Comparison of ENCODE assay signal across 1 cellular context in the genomic region with DNA sequence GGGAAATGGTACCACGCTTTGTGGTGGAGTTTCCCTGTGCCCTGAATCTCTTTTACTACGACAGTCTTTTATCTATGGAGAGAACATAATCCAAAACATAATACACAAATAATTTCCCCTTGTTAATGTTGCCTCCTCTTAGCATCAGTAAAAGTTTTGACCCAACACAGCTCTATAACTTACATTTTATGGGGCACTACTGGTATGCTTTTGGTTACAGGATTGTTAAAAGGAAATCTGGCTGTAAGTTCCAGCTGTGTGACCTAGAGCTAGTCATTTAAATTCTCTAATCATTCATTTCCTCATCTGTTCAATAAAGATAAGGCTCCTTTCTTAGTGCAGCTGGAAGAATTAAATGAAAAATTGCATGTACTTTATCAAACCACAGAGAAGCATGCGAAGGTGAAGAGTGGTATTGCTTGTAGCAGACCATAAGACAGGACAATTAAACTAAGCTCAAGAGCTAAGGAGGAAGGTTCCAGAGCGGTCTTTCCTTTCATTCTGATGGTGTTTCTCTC.
TF ChIP-seq lines count a peak whose summit lies in the region.

No MANE protein-coding gene starts in this region.

TF ChIP-seq in K562, 482 proteins besides CTCF, POLR2A, EP300 and RAD21 (continued from another document and continues in another):
- TF ChIP-seq, protein P1, sequence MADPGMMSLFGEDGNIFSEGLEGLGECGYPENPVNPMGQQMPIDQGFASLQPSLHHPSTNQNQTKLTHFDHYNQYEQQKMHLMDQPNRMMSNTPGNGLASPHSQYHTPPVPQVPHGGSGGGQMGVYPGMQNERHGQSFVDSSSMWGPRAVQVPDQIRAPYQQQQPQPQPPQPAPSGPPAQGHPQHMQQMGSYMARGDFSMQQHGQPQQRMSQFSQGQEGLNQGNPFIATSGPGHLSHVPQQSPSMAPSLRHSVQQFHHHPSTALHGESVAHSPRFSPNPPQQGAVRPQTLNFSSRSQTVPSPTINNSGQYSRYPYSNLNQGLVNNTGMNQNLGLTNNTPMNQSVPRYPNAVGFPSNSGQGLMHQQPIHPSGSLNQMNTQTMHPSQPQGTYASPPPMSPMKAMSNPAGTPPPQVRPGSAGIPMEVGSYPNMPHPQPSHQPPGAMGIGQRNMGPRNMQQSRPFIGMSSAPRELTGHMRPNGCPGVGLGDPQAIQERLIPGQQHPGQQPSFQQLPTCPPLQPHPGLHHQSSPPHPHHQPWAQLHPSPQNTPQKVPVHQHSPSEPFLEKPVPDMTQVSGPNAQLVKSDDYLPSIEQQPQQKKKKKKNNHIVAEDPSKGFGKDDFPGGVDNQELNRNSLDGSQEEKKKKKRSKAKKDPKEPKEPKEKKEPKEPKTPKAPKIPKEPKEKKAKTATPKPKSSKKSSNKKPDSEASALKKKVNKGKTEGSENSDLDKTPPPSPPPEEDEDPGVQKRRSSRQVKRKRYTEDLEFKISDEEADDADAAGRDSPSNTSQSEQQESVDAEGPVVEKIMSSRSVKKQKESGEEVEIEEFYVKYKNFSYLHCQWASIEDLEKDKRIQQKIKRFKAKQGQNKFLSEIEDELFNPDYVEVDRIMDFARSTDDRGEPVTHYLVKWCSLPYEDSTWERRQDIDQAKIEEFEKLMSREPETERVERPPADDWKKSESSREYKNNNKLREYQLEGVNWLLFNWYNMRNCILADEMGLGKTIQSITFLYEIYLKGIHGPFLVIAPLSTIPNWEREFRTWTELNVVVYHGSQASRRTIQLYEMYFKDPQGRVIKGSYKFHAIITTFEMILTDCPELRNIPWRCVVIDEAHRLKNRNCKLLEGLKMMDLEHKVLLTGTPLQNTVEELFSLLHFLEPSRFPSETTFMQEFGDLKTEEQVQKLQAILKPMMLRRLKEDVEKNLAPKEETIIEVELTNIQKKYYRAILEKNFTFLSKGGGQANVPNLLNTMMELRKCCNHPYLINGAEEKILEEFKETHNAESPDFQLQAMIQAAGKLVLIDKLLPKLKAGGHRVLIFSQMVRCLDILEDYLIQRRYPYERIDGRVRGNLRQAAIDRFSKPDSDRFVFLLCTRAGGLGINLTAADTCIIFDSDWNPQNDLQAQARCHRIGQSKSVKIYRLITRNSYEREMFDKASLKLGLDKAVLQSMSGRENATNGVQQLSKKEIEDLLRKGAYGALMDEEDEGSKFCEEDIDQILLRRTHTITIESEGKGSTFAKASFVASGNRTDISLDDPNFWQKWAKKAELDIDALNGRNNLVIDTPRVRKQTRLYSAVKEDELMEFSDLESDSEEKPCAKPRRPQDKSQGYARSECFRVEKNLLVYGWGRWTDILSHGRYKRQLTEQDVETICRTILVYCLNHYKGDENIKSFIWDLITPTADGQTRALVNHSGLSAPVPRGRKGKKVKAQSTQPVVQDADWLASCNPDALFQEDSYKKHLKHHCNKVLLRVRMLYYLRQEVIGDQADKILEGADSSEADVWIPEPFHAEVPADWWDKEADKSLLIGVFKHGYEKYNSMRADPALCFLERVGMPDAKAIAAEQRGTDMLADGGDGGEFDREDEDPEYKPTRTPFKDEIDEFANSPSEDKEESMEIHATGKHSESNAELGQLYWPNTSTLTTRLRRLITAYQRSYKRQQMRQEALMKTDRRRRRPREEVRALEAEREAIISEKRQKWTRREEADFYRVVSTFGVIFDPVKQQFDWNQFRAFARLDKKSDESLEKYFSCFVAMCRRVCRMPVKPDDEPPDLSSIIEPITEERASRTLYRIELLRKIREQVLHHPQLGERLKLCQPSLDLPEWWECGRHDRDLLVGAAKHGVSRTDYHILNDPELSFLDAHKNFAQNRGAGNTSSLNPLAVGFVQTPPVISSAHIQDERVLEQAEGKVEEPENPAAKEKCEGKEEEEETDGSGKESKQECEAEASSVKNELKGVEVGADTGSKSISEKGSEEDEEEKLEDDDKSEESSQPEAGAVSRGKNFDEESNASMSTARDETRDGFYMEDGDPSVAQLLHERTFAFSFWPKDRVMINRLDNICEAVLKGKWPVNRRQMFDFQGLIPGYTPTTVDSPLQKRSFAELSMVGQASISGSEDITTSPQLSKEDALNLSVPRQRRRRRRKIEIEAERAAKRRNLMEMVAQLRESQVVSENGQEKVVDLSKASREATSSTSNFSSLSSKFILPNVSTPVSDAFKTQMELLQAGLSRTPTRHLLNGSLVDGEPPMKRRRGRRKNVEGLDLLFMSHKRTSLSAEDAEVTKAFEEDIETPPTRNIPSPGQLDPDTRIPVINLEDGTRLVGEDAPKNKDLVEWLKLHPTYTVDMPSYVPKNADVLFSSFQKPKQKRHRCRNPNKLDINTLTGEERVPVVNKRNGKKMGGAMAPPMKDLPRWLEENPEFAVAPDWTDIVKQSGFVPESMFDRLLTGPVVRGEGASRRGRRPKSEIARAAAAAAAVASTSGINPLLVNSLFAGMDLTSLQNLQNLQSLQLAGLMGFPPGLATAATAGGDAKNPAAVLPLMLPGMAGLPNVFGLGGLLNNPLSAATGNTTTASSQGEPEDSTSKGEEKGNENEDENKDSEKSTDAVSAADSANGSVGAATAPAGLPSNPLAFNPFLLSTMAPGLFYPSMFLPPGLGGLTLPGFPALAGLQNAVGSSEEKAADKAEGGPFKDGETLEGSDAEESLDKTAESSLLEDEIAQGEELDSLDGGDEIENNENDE (IDR thresholded peaks at IDR 0.05; ENCODE audit: low read depth, low read length) = no peak
- TF ChIP-seq SIRT6 (IDR thresholded peaks at IDR 0.05; ENCODE audit: low read depth, low read length) (no peak), CBFA2T3 (IDR thresholded peaks at IDR 0.05) (peak; percentile 72), SMARCA5 (IDR thresholded peaks at IDR 0.05) (no peak), MTA2 (IDR thresholded peaks at IDR 0.05; ENCODE audit: low read depth) (no peak), CHD2 (IDR thresholded peaks at IDR 0.05; ENCODE audit: low read depth, low read length) (no peak), NFRKB (IDR thresholded peaks at IDR 0.05; ENCODE audit: low read depth) (no peak), FOXA3 (CRISPR knock-in tag; conservative IDR thresholded peaks at IDR 0.05 in 1 of 2, IDR thresholded peaks at IDR 0.05 in 1 of 2) (peak in 1 of 2 experiments; percentile 25; a peak in 1 of 4 replicates), GABPA (tag; conservative IDR thresholded peaks at IDR 0.05; ENCODE audit: low read depth) (no peak), NFIX (CRISPR knock-in tag; IDR thresholded peaks at IDR 0.05; ENCODE audit: low read depth) (no peak), TOE1 (IDR thresholded peaks at IDR 0.05; ENCODE audit: borderline replicate concordance) (no peak), TOE1 (CRISPR knock-in tag; IDR thresholded peaks at IDR 0.05; ENCODE audit: borderline replicate concordance, low read depth) (no peak), ZNF146 (CRISPR knock-in tag; IDR thresholded peaks at IDR 0.05; ENCODE audit: unreplicated experiment) (no peak), SMAD1 (IDR thresholded peaks at IDR 0.05; ENCODE audit: low read depth, low read length, partially characterized antibody) (no peak), ZNF23 (CRISPR knock-in tag; IDR thresholded peaks at IDR 0.05) (no peak), ZNF561 (CRISPR knock-in tag; conservative IDR thresholded peaks at IDR 0.05) (no peak), ADNP (tag; IDR thresholded peaks at IDR 0.05) (no peak), SMAD3 (CRISPR knock-in tag; conservative IDR thresholded peaks at IDR 0.05) (0 out of 2 replicates have a peak, but pooled peaks have one; percentile 14), BACH1 (tag; IDR thresholded peaks at IDR 0.05) (no peak), IRF2 (CRISPR knock-in tag; IDR thresholded peaks at IDR 0.05) (no peak), RBM22 (IDR thresholded peaks at IDR 0.05; ENCODE audit: low read depth, low read length, poor library complexity, severe bottlenecking) (no peak), U2AF1 (optimal IDR thresholded peaks at IDR 0.05; ENCODE audit: low read depth, low read length) (no peak), GABPB2 (CRISPR knock-in tag; conservative IDR thresholded peaks at IDR 0.05) (no peak), ZNF586 (CRISPR knock-in tag; conservative IDR thresholded peaks at IDR 0.05) (no peak), CAMTA2 (CRISPR knock-in tag; conservative IDR thresholded peaks at IDR 0.05) (no peak), NFIC (IDR thresholded peaks at IDR 0.05) (no peak), KDM1A (IDR thresholded peaks at IDR 0.05) (peak in 1 of 2 experiments; percentile 48; a peak in 1 of 4 replicates), PML (IDR thresholded peaks at IDR 0.05; ENCODE audit: low read length) (peak; percentile 42; the same call in 1 of the 2 replicates), SMARCC2 (IDR thresholded peaks at IDR 0.05; ENCODE audit: low read depth) (no peak), OTX1 (CRISPR knock-in tag; IDR thresholded peaks at IDR 0.05) (no peak), FIP1L1 (IDR thresholded peaks at IDR 0.05; ENCODE audit: low read depth, low read length, poor library complexity, severe bottlenecking) (no peak), DNMT1 (IDR thresholded peaks at IDR 0.05) (no peak)
- TF ChIP-seq, protein P2, sequence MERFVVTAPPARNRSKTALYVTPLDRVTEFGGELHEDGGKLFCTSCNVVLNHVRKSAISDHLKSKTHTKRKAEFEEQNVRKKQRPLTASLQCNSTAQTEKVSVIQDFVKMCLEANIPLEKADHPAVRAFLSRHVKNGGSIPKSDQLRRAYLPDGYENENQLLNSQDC (CRISPR knock-in tag; IDR thresholded peaks at IDR 0.05) = no peak
- TF ChIP-seq, protein P3, sequence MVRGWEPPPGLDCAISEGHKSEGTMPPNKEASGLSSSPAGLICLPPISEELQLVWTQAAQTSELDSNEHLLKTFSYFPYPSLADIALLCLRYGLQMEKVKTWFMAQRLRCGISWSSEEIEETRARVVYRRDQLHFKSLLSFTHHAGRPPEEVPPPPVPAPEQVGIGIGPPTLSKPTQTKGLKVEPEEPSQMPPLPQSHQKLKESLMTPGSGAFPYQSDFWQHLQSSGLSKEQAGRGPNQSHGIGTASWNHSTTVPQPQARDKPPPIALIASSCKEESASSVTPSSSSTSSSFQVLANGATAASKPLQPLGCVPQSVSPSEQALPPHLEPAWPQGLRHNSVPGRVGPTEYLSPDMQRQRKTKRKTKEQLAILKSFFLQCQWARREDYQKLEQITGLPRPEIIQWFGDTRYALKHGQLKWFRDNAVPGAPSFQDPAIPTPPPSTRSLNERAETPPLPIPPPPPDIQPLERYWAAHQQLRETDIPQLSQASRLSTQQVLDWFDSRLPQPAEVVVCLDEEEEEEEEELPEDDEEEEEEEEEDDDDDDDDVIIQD (CRISPR knock-in tag; IDR thresholded peaks at IDR 0.05) = no peak
- TF ChIP-seq, protein P4, sequence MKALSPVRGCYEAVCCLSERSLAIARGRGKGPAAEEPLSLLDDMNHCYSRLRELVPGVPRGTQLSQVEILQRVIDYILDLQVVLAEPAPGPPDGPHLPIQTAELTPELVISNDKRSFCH (CRISPR knock-in tag; IDR thresholded peaks at IDR 0.05) = no peak
- TF ChIP-seq, protein P4 (tag; IDR thresholded peaks at IDR 0.05) = no peak
- TF ChIP-seq, protein P5, sequence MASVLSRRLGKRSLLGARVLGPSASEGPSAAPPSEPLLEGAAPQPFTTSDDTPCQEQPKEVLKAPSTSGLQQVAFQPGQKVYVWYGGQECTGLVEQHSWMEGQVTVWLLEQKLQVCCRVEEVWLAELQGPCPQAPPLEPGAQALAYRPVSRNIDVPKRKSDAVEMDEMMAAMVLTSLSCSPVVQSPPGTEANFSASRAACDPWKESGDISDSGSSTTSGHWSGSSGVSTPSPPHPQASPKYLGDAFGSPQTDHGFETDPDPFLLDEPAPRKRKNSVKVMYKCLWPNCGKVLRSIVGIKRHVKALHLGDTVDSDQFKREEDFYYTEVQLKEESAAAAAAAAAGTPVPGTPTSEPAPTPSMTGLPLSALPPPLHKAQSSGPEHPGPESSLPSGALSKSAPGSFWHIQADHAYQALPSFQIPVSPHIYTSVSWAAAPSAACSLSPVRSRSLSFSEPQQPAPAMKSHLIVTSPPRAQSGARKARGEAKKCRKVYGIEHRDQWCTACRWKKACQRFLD (CRISPR knock-in tag; IDR thresholded peaks at IDR 0.05) = peak; percentile 48; the same call in 1 of the 2 replicates
- TF ChIP-seq, protein P6, sequence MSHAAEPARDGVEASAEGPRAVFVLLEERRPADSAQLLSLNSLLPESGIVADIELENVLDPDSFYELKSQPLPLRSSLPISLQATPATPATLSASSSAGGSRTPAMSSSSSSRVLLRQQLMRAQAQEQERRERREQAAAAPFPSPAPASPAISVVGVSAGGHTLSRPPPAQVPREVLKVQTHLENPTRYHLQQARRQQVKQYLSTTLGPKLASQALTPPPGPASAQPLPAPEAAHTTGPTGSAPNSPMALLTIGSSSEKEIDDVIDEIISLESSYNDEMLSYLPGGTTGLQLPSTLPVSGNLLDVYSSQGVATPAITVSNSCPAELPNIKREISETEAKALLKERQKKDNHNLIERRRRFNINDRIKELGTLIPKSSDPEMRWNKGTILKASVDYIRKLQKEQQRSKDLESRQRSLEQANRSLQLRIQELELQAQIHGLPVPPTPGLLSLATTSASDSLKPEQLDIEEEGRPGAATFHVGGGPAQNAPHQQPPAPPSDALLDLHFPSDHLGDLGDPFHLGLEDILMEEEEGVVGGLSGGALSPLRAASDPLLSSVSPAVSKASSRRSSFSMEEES (CRISPR knock-in tag; IDR thresholded peaks at IDR 0.05) = no peak
- TF ChIP-seq, protein P7, sequence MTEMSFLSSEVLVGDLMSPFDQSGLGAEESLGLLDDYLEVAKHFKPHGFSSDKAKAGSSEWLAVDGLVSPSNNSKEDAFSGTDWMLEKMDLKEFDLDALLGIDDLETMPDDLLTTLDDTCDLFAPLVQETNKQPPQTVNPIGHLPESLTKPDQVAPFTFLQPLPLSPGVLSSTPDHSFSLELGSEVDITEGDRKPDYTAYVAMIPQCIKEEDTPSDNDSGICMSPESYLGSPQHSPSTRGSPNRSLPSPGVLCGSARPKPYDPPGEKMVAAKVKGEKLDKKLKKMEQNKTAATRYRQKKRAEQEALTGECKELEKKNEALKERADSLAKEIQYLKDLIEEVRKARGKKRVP (CRISPR knock-in tag; IDR thresholded peaks at IDR 0.05) = no peak
- TF ChIP-seq, protein P8, sequence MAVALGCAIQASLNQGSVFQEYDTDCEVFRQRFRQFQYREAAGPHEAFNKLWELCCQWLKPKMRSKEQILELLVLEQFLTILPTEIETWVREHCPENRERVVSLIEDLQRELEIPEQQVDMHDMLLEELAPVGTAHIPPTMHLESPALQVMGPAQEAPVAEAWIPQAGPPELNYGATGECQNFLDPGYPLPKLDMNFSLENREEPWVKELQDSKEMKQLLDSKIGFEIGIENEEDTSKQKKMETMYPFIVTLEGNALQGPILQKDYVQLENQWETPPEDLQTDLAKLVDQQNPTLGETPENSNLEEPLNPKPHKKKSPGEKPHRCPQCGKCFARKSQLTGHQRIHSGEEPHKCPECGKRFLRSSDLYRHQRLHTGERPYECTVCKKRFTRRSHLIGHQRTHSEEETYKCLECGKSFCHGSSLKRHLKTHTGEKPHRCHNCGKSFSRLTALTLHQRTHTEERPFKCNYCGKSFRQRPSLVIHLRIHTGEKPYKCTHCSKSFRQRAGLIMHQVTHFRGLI (CRISPR knock-in tag; IDR thresholded peaks at IDR 0.05) = no peak
